8 cellular contexts compared by ENCODE assay signal in genomic region chr1:52365746-52366516, GRCh38. TPM values are rescaled to one million over a fixed set of nuclear protein-coding genes. Genes with fewer than 3 reads are reported as not detected.
DNase-seq lines count a peak whose midpoint lies in the region; ATAC-seq and TF ChIP-seq lines count a peak whose summit lies in the region.

TSS of gene CC2D1B (minus strand) at chr1:52366205. CDS start at chr1:52364620, 1,585 bp downstream.

- peak; percentile 62 for TF ChIP-seq POLR2A in breast epithelium (IDR thresholded peaks at IDR 0.05)

- peak; percentile 22 for TF ChIP-seq CTCF in AG04449 (IDR thresholded peaks at IDR 0.05; ENCODE audit: insufficient read depth, low read length, missing control alignments)
- no peak; the same call in 1 of the 2 replicates for TF ChIP-seq CTCF in VCaP (conservative IDR thresholded peaks at IDR 0.05)
- peak; percentile 11 to 55 (median 28) for TF ChIP-seq CTCF in breast epithelium (IDR thresholded peaks at IDR 0.05)

- no peaks in the 10 kb centered on the region for H3K36me3 ChIP-seq in breast epithelium

- intact Hi-C loops in breast epithelium (cut with DNase I; ENCODE audit: low total_unique reads), result loop anchor here (10.0 kb wide), 1 partner anchor 1549 kb away; no protein-coding TSS in a partner anchor

- no peaks in the 10 kb centered on the region for H3K9me3 ChIP-seq in breast epithelium
- no peaks in the 10 kb centered on the region for H3K9me3 ChIP-seq in iPS-18c (ENCODE audit: control insufficient read depth, insufficient read depth, low read length)

- H3K4me3 ChIP-seq in AG04449 (ENCODE audit: low read depth, low read length) (peak within 1 kb of the TSS; percentile 88), breast epithelium (peak within 1 kb of the TSS; percentile 72 to 95 (median 87)), iPS-18c (ENCODE audit: insufficient read depth, low read depth, low read length) (peak within 1 kb of the TSS; percentile 94), skin epidermis (peak within 1 kb of the TSS; percentile 70 to 98 (median 84))

- DNase-seq in AG04449 (ENCODE audit: low read depth, low spot score), result peak; percentile 55
- peak; percentile 98 for DNase-seq in NCI-H2196 treated with DMSO at 0.1 percent for 48 hours (lab: John Stamatoyannopoulos, UW; ENCODE audit: unreplicated experiment)
- peak; percentile 99 for DNase-seq in breast epithelium (ENCODE audit: low spot score in 2 of 2)

- POLR2A ChIA-PET in AG04449 (lab: Yijun Ruan, JAX), result interaction anchor here (0.5 to 1.4 kb wide), 5 partner anchors 14 to 379 kb away, joined by 3 to 5 read pairs (median 3); no protein-coding TSS in a partner anchor

- H3K27ac ChIP-seq in VCaP (peak within 1 kb of the TSS; percentile 89), breast epithelium (peak within 1 kb of the TSS; percentile 91 to 97), skin epidermis (peak within 1 kb of the TSS; percentile 88 to 99 (median 97))

- peaks cover 7% of the 10 kb centered on the region in 2 donors for H3K4me1 ChIP-seq in breast epithelium

- ATAC-seq in GM18870 (IDR thresholded peaks at IDR 0.05; ENCODE audit: unreplicated experiment) (peak; percentile 72), HG03135 (IDR thresholded peaks at IDR 0.05; ENCODE audit: unreplicated experiment) (peak; percentile 90)

- CTCF ChIA-PET in AG04449 (lab: Yijun Ruan, JAX), result interaction anchor here (0.9 to 1.6 kb wide), 5 partner anchors 8 to 321 kb away, joined by 3 to 6 read pairs (median 4); no protein-coding TSS in a partner anchor

- no peaks in the 10 kb centered on the region for H3K27me3 ChIP-seq in breast epithelium

RNA-seq across cellular contexts. Expression of gene CC2D1B, which starts in this region (rescaled TPM):
- 10 to 100 TPM; 25.2 to 33.1 (median 33.1) TPM for total RNA-seq in breast epithelium

Comparison
In these comparisons a context has a peak if more than half of its experiments do, and no peak if none do; other contexts are left out.
1. Peak in every context shown above with its lines: DNase-seq, ATAC-seq, H3K4me3 ChIP-seq and H3K27ac ChIP-seq.